ENCODE assay signal across 7 cellular contexts in genomic region chr20:53413188-53413631, GRCh38.
DNase-seq lines count a peak whose midpoint lies in the region; ATAC-seq and TF ChIP-seq lines count a peak whose summit lies in the region.

No MANE protein-coding gene starts in this region.

- no TSS peak for BruUV-seq in PC-9 (replicated peaks; lab: Mats Ljungman, UMichigan)

- peak; percentile 52 for TF ChIP-seq CTCF in PC-9 (conservative IDR thresholded peaks at IDR 0.05)
- no peak for TF ChIP-seq CTCF in mucosa of descending colon (IDR thresholded peaks at IDR 0.05)

- no peaks in the 10 kb centered on the region for H3K9me3 ChIP-seq in PC-9 (ENCODE audit: insufficient read depth, low read depth)
- H3K9me3 ChIP-seq in mucosa of descending colon: no peaks in the 10 kb centered on the region

- no peaks in the 10 kb centered on the region for H3K9me2 ChIP-seq in PC-9 (ENCODE audit: insufficient read depth)

- peaks cover 6% of the 10 kb centered on the region for H3K4me1 Mint-ChIP-seq in activated naive CD8-positive, alpha-beta T cell treated with anti-CD3 and anti-CD28 coated beads for 36 hours

- H3K4me1 ChIP-seq in PC-9 (replicated peaks; ENCODE audit: insufficient read depth) (no peaks in the 10 kb centered on the region), mucosa of descending colon (ENCODE audit: low read depth) (no peaks in the 10 kb centered on the region)

- H3K36me3 ChIP-seq in PC-9 (ENCODE audit: low read depth): no peaks in the 10 kb centered on the region
- H3K36me3 ChIP-seq in mucosa of descending colon (ENCODE audit: low read depth): no peaks in the 10 kb centered on the region

- peak overlapping the region; percentile 44 for H3K4me2 ChIP-seq in PC-9

- peak overlapping the region; percentile 48 for H3K4me3 Mint-ChIP-seq in activated naive CD8-positive, alpha-beta T cell treated with anti-CD3 and anti-CD28 coated beads for 36 hours

- no peak overlapping the region for H3K27ac Mint-ChIP-seq in activated naive CD8-positive, alpha-beta T cell treated with anti-CD3 and anti-CD28 coated beads for 36 hours

- no peak overlapping the region for H2AFZ ChIP-seq in PC-9

- H3K27me3 ChIP-seq in PC-9 (ENCODE audit: insufficient read depth, low read depth): peaks cover 45% of the 10 kb centered on the region

- no peaks in the 10 kb centered on the region for H3K27me3 Mint-ChIP-seq in activated naive CD8-positive, alpha-beta T cell treated with anti-CD3 and anti-CD28 coated beads for 36 hours

- no peaks in the 10 kb centered on the region for H3K36me3 Mint-ChIP-seq in activated naive CD8-positive, alpha-beta T cell treated with anti-CD3 and anti-CD28 coated beads for 36 hours

- no peaks in the 10 kb centered on the region for H3K79me2 ChIP-seq in PC-9 (ENCODE audit: low read depth)

- no peak overlapping the region for H3K27ac ChIP-seq in PC-9

- intact Hi-C loops in PC-9 (cut with micrococcal nuclease; ENCODE audit: unreplicated experiment): loop anchor here (2.0 kb wide), 1 partner anchor 528 kb away; no protein-coding TSS in a partner anchor
- intact Hi-C loops in mucosa of descending colon (cut with DNase I, micrococcal nuclease): no loop called here

- no peaks in the 10 kb centered on the region for H4K20me1 ChIP-seq in PC-9 (ENCODE audit: insufficient read depth)

- H3F3A ChIP-seq in PC-9 (ENCODE audit: insufficient read depth, low read depth): no peaks in the 10 kb centered on the region

- ATAC-seq in GM19035 (IDR thresholded peaks at IDR 0.05; ENCODE audit: unreplicated experiment) (peak; percentile 87), HG03045 (IDR thresholded peaks at IDR 0.05; ENCODE audit: unreplicated experiment) (peak; percentile 75), mucosa of descending colon (peak; percentile 78)

- DNase-seq in PC-9 (peak; percentile 52 to 63), mucosa of descending colon (peak; percentile 59 to 75 (median 68)), SW 1271 (lab: John Stamatoyannopoulos, UW) (no peak), NCI-H1694 treated with DMSO at 0.1 percent for 48 hours (lab: John Stamatoyannopoulos, UW) (no peak)
- DNase-seq in activated naive CD8-positive, alpha-beta T cell treated with anti-CD3 and anti-CD28 coated beads for 36 hours: peak; percentile 62

- H3K4me3 ChIP-seq in PC-9 (no peak overlapping the region), mucosa of descending colon (no peak overlapping the region)

- no peaks in the 10 kb centered on the region for H3K9me3 Mint-ChIP-seq in activated naive CD8-positive, alpha-beta T cell treated with anti-CD3 and anti-CD28 coated beads for 36 hours

- POLR2A ChIA-PET in PC-9 (lab: Charles Lee; ENCODE audit: unreplicated experiment): no interaction called here

- CTCF ChIA-PET in PC-9 (lab: Charles Lee): no interaction called here

Comparison
In these comparisons a context has a peak if more than half of its experiments do, and no peak if none do; other contexts are left out.
1. DNase-seq: peak in PC-9 (2 of 2), activated naive CD8-positive, alpha-beta T cell treated with anti-CD3 and anti-CD28 coated beads for 36 hours (single experiment) and mucosa of descending colon (3 of 3); none in SW 1271 (0 of 2) and NCI-H1694 treated with DMSO at 0.1 percent for 48 hours (single experiment).
2. Peak in every context shown above with its lines, with median percentiles within 50 percentile points of each other: ATAC-seq.